Comparison of ENCODE assay signal across 8 cellular contexts in genomic region chr18:63207154-63207790, GRCh38.
DNase-seq lines count a peak whose midpoint lies in the region; TF ChIP-seq lines count a peak whose summit lies in the region.

No MANE protein-coding gene starts in this region.

- TF ChIP-seq CTCF in breast epithelium (IDR thresholded peaks at IDR 0.05) (no peak), mammary epithelial cell (conservative IDR thresholded peaks at IDR 0.05 in 1 of 2, IDR thresholded peaks at IDR 0.05 in 1 of 2; ENCODE audit: extremely low read depth in 1 of 2, insufficient read depth in 1 of 2, low read depth in 1 of 2, low read length in 2 of 2) (no peak), coronary artery (IDR thresholded peaks at IDR 0.05) (no peak), brain microvascular endothelial cell (IDR thresholded peaks at IDR 0.05; ENCODE audit: low read depth, low read length, missing control alignments) (no peak)

- H3K36me3 ChIP-seq in breast epithelium (no peaks in the 10 kb centered on the region), mammary epithelial cell (ENCODE audit: insufficient read depth, low read length) (no peaks in the 10 kb centered on the region), brain microvascular endothelial cell (replicated peaks) (no peaks in the 10 kb centered on the region)

- peak overlapping the region; percentile 81 for H3K4me3 Mint-ChIP-seq in stimulated activated naive CD8-positive, alpha-beta T cell treated with anti-CD3 and anti-CD28 coated beads, Interleukin-15, Interleukin-2, amounts not matched to agents 100 ng/mL and 50 ng/mL, for 24 hours

- no TSS peak for BruUV-seq in mammary epithelial cell (replicated peaks; lab: Mats Ljungman, UMichigan)

- DNase-seq in breast epithelium (ENCODE audit: low spot score in 2 of 2) (no peak), mammary epithelial cell (no peak), NCI-H1436 (lab: John Stamatoyannopoulos, UW) (peak; percentile 39), coronary artery (ENCODE audit: low spot score) (no peak), brain microvascular endothelial cell (no peak), HuH-7 (ENCODE audit: low spot score) (no peak)
- DNase-seq in activated CD8-positive, alpha-beta memory T cell treated with anti-CD3 and anti-CD28 coated beads, Interleukin-2, amount 50 U/mL, for 48 hours: peak; percentile 64

- H3K4me1 ChIP-seq in breast epithelium: no peaks in the 10 kb centered on the region
- H3K4me1 ChIP-seq in mammary epithelial cell (ENCODE audit: insufficient read depth, low read length): peaks cover 3% of the 10 kb centered on the region

- H2AFZ ChIP-seq in mammary epithelial cell (ENCODE audit: low read depth, low read length): no peak overlapping the region

- no peak overlapping the region for H3K9ac ChIP-seq in mammary epithelial cell (ENCODE audit: insufficient read depth, low read length)

- H3K4me2 ChIP-seq in mammary epithelial cell (ENCODE audit: insufficient read depth, low read depth, low read length): no peak overlapping the region

- CTCF ChIA-PET in mammary epithelial cell (lab: Charles Lee; ENCODE audit: low non-redundant PET): no interaction called here

- no peaks in the 10 kb centered on the region for H4K20me1 ChIP-seq in mammary epithelial cell (ENCODE audit: insufficient read depth, low read length)

- H3K9me3 ChIP-seq in breast epithelium: no peaks in the 10 kb centered on the region
- no peaks in the 10 kb centered on the region for H3K9me3 ChIP-seq in mammary epithelial cell (replicated peaks; ENCODE audit: insufficient read depth, low read length)

- no peak for TF ChIP-seq POLR2A in breast epithelium (IDR thresholded peaks at IDR 0.05)

- H3K27me3 ChIP-seq in breast epithelium (no peaks in the 10 kb centered on the region), mammary epithelial cell (ENCODE audit: insufficient read depth, low read length) (peaks cover 3% of the 10 kb centered on the region), brain microvascular endothelial cell (replicated peaks) (no peaks in the 10 kb centered on the region)

- peaks cover 98% of the 10 kb centered on the region for H3K4me1 Mint-ChIP-seq in stimulated activated naive CD8-positive, alpha-beta T cell treated with anti-CD3 and anti-CD28 coated beads, Interleukin-15, Interleukin-2, amounts not matched to agents 100 ng/mL and 50 ng/mL, for 24 hours (ENCODE audit: low read depth)

- peak overlapping the region; percentile 94 for H3K27ac Mint-ChIP-seq in stimulated activated naive CD8-positive, alpha-beta T cell treated with anti-CD3 and anti-CD28 coated beads, Interleukin-15, Interleukin-2, amounts not matched to agents 100 ng/mL and 50 ng/mL, for 24 hours

- in situ Hi-C loops in mammary epithelial cell (cut with MboI; ENCODE audit: low sequenced_read_pairs in 2 of 2): no loop called here
- in situ Hi-C loops in brain microvascular endothelial cell (cut with HindIII; ENCODE audit: low pct_ligation_motif_present, low sequenced_read_pairs): no loop called here

- dilution Hi-C loops in mammary epithelial cell (cut with HindIII; ENCODE audit: low sequenced_read_pairs): no loop called here

- no peaks in the 10 kb centered on the region for H3K79me2 ChIP-seq in mammary epithelial cell (ENCODE audit: insufficient read depth, low read length)

- no peaks in the 10 kb centered on the region for H3K27me3 Mint-ChIP-seq in stimulated activated naive CD8-positive, alpha-beta T cell treated with anti-CD3 and anti-CD28 coated beads, Interleukin-15, Interleukin-2, amounts not matched to agents 100 ng/mL and 50 ng/mL, for 24 hours

- no peak overlapping the region for H3K4me3 ChIP-seq in breast epithelium
- H3K4me3 ChIP-seq in mammary epithelial cell (replicated peaks in 1 of 3; ENCODE audit: insufficient read depth in 1 of 3, low read depth in 2 of 3, low read length in 3 of 3): no peak overlapping the region
- no peak overlapping the region for H3K4me3 ChIP-seq in coronary artery
- H3K4me3 ChIP-seq in brain microvascular endothelial cell (ENCODE audit: low read depth, low read length): no peak overlapping the region

- peak overlapping the region; percentile 12 to 30 for H3K27ac ChIP-seq in breast epithelium
- no peak overlapping the region for H3K27ac ChIP-seq in mammary epithelial cell (ENCODE audit: insufficient read depth, low read depth, low read length)
- no peak overlapping the region for H3K27ac ChIP-seq in coronary artery
- H3K27ac ChIP-seq in brain microvascular endothelial cell: no peak overlapping the region

- intact Hi-C loops in breast epithelium (cut with DNase I; ENCODE audit: low total_unique reads): no loop called here
- intact Hi-C loops in mammary epithelial cell (cut with micrococcal nuclease): loop anchor here (10.0 kb wide), 1 partner anchor 72 kb away; no protein-coding TSS in a partner anchor

- peaks cover 27% of the 10 kb centered on the region for H3K36me3 Mint-ChIP-seq in stimulated activated naive CD8-positive, alpha-beta T cell treated with anti-CD3 and anti-CD28 coated beads, Interleukin-15, Interleukin-2, amounts not matched to agents 100 ng/mL and 50 ng/mL, for 24 hours (ENCODE audit: low read depth)

- WGBS in mammary epithelial cell (ENCODE audit: low coverage, missing lambda C conversion rate): 84% methylated on average over 12 of the region's 14 CpGs

- no peaks in the 10 kb centered on the region for H3K9me3 Mint-ChIP-seq in stimulated activated naive CD8-positive, alpha-beta T cell treated with anti-CD3 and anti-CD28 coated beads, Interleukin-15, Interleukin-2, amounts not matched to agents 100 ng/mL and 50 ng/mL, for 24 hours

Comparison
In these comparisons a context has a peak if more than half of its experiments do, and no peak if none do; other contexts are left out.
1. H3K27ac ChIP-seq: peak in breast epithelium (2 of 2); none in mammary epithelial cell (single experiment), coronary artery (0 of 2) and brain microvascular endothelial cell (single experiment).
2. DNase-seq: peak in NCI-H1436 (single experiment) and activated CD8-positive, alpha-beta memory T cell treated with anti-CD3 and anti-CD28 coated beads, Interleukin-2, amount 50 U/mL, for 48 hours (single experiment); none in breast epithelium (0 of 2), mammary epithelial cell (single experiment), coronary artery (single experiment), brain microvascular endothelial cell (single experiment) and HuH-7 (single experiment).